Comparison of ENCODE assay signal across 34 cellular contexts in the genomic region with DNA sequence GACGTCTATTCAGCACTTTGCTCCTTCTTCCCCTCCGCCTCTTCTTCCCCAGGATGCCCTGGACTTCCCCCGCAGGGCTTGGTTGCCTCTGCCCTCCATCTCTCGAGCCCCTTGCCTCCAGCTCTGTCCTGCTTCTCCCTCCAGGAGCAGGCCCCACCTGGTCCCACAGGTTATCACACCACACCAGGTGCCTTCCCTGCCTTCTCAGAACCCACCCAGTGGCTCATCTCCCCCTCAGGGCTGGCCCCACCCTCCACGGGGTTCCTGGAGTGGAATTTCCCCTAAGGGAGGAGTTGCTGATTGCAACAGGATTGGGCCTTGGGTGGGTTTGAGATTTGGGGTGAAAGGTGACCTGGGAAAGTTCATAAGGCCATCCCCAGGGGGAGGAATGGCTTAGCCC. TPM values are rescaled to one million over a fixed set of nuclear protein-coding genes. Genes with fewer than 3 reads are reported as not detected.
"Had no signal": no experiment of that assay in that cellular context is flagged by ENCODE, and none has a peak within 500 bp of the region (broad histone marks: within the 10 kb centered on the region; RNA-seq: fewer than 3 reads in every experiment).

No MANE protein-coding gene starts in this region.

- H3K36me3 ChIP-seq: colonic mucosa, esophagus squamous epithelium, gastrocnemius medialis, heart right ventricle, left lung, lower lobe of right lung had no signal

- H3K4me3 ChIP-seq: colonic mucosa, esophagus squamous epithelium, gastrocnemius medialis, heart right ventricle, left lung, lower lobe of right lung, mucosa of descending colon had no signal

- ATAC-seq: effector memory CD8-positive, alpha-beta T cell; esophagus mucosa; gastrocnemius medialis; heart right ventricle; left cardiac atrium; left lung; left ventricle myocardium superior; lower lobe of right lung; mucosa of descending colon had no signal

- FAIRE-seq: endometrium, islet of Langerhans, keratinocyte had no signal

- H3K9me3 Mint-ChIP-seq: dendritic cell treated with granulocyte-macrophage colony-stimulating factor and Interleukin-4, amounts not matched to agents 40 ng/mL and 50 ng/mL, for 4 days; effector memory CD8-positive, alpha-beta T cell; endodermal cell; mesothelial cell of epicardium had no signal

- H3K9me3 ChIP-seq: colonic mucosa, esophagus squamous epithelium, gastrocnemius medialis, heart right ventricle, left lung, lower lobe of right lung, mucosa of descending colon had no signal

- H3K27ac ChIP-seq: colonic mucosa, epithelial cell of prostate, esophagus squamous epithelium, gastrocnemius medialis, heart right ventricle, left lung, lower lobe of right lung had no signal

- H3K4me3 Mint-ChIP-seq: dendritic cell treated with granulocyte-macrophage colony-stimulating factor and Interleukin-4, amounts not matched to agents 40 ng/mL and 50 ng/mL, for 4 days; effector memory CD8-positive, alpha-beta T cell; endodermal cell; mesothelial cell of epicardium had no signal

- H3K27me3 ChIP-seq: colonic mucosa had no signal

- H3K4me1 Mint-ChIP-seq: endodermal cell had no signal

- H3K27ac Mint-ChIP-seq: dendritic cell treated with granulocyte-macrophage colony-stimulating factor and Interleukin-4, amounts not matched to agents 40 ng/mL and 50 ng/mL, for 4 days; effector memory CD8-positive, alpha-beta T cell; endodermal cell; mesothelial cell of epicardium had no signal

- DNase-seq: colonic mucosa; cortex of kidney; effector CD8-positive, alpha-beta T cell; effector memory CD8-positive, alpha-beta T cell; endodermal cell; erythroblast; esophagus squamous epithelium; foreskin fibroblast; foreskin melanocyte; gastrocnemius medialis; glutamatergic neuron; head of caudate nucleus; heart right ventricle; hippocampal formation; left cardiac atrium; left lung; left ventricle myocardium superior; lower lobe of right lung; mesenchymal stem cell; mucosa of descending colon had no signal

- H3K36me3 Mint-ChIP-seq: mesothelial cell of epicardium had no signal

- H3K4me1 ChIP-seq: colonic mucosa, gastrocnemius medialis, heart right ventricle, left lung, lower lobe of right lung had no signal

RNA-seq across cellular contexts. Expression of a gene that starts 49.0 kb away (rescaled TPM):
- total RNA-seq: colonic mucosa, dermis microvascular lymphatic vessel endothelial cell, esophagus mucosa, esophagus squamous epithelium, gastrocnemius medialis, glomerular endothelial cell, kidney epithelial cell, left cardiac atrium, left lung, left ventricle myocardium superior, lower leg skin, lower lobe of right lung, lung microvascular endothelial cell, mesenteric fat pad, mesothelial cell of epicardium, mucosa of descending colon, myocyte had no signal
- polyA plus RNA-seq: heart right ventricle, keratinocyte had no signal
